8 cellular contexts compared by ENCODE assay signal in the genomic region with DNA sequence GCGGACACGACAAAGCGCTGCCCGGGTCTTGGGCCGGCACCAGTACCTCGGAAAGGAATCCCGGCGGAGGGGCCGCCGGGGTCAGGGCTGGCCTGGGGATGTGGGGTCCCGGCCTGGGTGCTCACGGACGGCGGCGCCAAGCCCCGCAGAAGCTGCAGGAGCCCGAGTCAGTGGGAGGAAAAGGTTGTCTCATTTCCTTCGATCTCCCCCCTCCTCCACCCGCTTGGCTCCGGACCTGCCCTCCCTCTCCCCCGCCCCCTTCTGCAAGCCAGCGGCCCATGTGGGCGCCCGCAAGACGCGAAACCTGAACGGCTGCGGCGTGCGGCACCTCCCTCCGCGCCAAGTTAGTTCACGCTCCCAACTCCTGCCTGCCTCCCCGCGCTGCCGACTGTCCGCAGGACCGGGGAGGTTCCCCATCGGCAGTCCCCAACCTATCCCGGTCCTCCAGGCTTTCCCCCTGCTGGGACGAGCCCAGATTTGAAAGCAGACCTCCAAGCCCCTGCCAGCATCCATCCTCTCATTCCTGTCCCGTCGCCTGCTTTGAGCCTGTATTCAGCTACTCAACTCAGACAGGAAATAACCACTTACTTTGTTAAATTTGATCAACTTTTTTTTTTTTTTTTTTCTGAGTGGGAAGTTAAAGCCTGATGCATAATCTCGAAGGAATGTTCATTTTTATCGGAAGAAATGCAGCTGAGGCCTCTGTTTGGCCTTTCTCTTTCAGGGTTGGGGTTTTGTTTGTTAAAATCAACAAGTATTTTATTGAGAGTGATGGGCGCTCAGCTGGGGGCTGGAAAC. TPM values are rescaled to one million over a fixed set of nuclear protein-coding genes. Genes with fewer than 3 reads are reported as not detected.
DNase-seq lines count a peak whose midpoint lies in the region; ATAC-seq, FAIRE-seq and TF ChIP-seq lines count a peak whose summit lies in the region.

A gene with protein sequence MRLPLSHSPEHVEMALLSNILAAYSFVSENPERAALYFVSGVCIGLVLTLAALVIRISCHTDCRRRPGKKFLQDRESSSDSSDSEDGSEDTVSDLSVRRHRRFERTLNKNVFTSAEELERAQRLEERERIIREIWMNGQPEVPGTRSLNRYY (minus strand): TSS at position 172 of the 798 bp plus-strand sequence. CDS start 42,799 bp downstream, outside the sequence.

- no peaks in the 10 kb centered on the region for H3K9me3 Mint-ChIP-seq in CD4-positive, alpha-beta memory T cell

- no peaks in the 10 kb centered on the region for H3K9me2 ChIP-seq in PC-9 (ENCODE audit: insufficient read depth)

- peak in 1 of 2 experiments; percentile 85; a peak in 3 of 4 replicates for TF ChIP-seq POLR2A in HepG2 (IDR thresholded peaks at IDR 0.05; ENCODE audit: insufficient read depth in 1 of 2, low read depth in 2 of 2, low read length in 2 of 2)

- H4K20me1 ChIP-seq in PC-9 (ENCODE audit: insufficient read depth): no peaks in the 10 kb centered on the region
- peaks cover 17% of the 10 kb centered on the region for H4K20me1 ChIP-seq in HepG2 (ENCODE audit: insufficient read depth, low read length)

- H3K4me1 ChIP-seq in CD4-positive, alpha-beta memory T cell (ENCODE audit: insufficient read depth, low read length): no peaks in the 10 kb centered on the region
- peaks cover 28% of the 10 kb centered on the region for H3K4me1 ChIP-seq in PC-9 (replicated peaks; ENCODE audit: insufficient read depth)
- peaks cover 83% of the 10 kb centered on the region for H3K4me1 ChIP-seq in HepG2 (ENCODE audit: insufficient read depth, low read length)
- peaks cover 0 to 15% of the 10 kb centered on the region in 2 donors for H3K4me1 ChIP-seq in thoracic aorta (ENCODE audit: control insufficient read depth in 1 of 2, low read depth in 2 of 2)

- peak; percentile 33 for TF ChIP-seq RAD21 in HepG2 (CRISPR knock-in tag; IDR thresholded peaks at IDR 0.05)

- H3K4me1 Mint-ChIP-seq in CD4-positive, alpha-beta memory T cell: peaks cover 9 to 13% (median 11%) of the 10 kb centered on the region in 4 donors

- H3K27ac Mint-ChIP-seq in CD4-positive, alpha-beta memory T cell: no peak within 1 kb of the TSS

- H3K9ac ChIP-seq in HepG2 (ENCODE audit: insufficient read depth, low read depth, low read length): peak within 1 kb of the TSS; percentile 87

- H3K4me3 ChIP-seq in CD4-positive, alpha-beta memory T cell (ENCODE audit: low read length in 2 of 2): no peak within 1 kb of the TSS
- peak within 1 kb of the TSS; percentile 74 for H3K4me3 ChIP-seq in PC-9
- H3K4me3 ChIP-seq in HepG2 (replicated peaks in 1 of 3; ENCODE audit: insufficient read depth in 1 of 3, low read depth in 2 of 3, low read length in 3 of 3): peak within 1 kb of the TSS; percentile 84 to 93 (median 91)
- peak within 1 kb of the TSS; percentile 69 for H3K4me3 ChIP-seq in thoracic aorta

- no peak for TF ChIP-seq CTCF in PC-9 (conservative IDR thresholded peaks at IDR 0.05)
- no peak; the same call in 1 of the 2 replicates for TF ChIP-seq CTCF in HepG2 (CRISPR knock-in tag; IDR thresholded peaks at IDR 0.05)
- TF ChIP-seq CTCF in thoracic aorta (IDR thresholded peaks at IDR 0.05): no peak

- FAIRE-seq in HepG2 (lab: Jason Lieb, UNC): no peak

- intact Hi-C loops in CD4-positive, alpha-beta memory T cell (cut with micrococcal nuclease): no loop called here
- intact Hi-C loops in PC-9 (cut with micrococcal nuclease; ENCODE audit: unreplicated experiment) (loop anchor here (1.0 to 5.0 kb wide), 4 partner anchors 32 to 94 kb away; no protein-coding TSS in a partner anchor), HepG2 (cut with micrococcal nuclease; ENCODE audit: unreplicated experiment) (loop anchor here (1.0 to 5.0 kb wide), 3 partner anchors 38 to 79 kb away; no protein-coding TSS in a partner anchor)

- H3K4me2 ChIP-seq in PC-9 (peak within 1 kb of the TSS; percentile 98), HepG2 (ENCODE audit: low read depth, low read length) (peak within 1 kb of the TSS; percentile 96)

- CTCF ChIA-PET in CD4-positive, alpha-beta memory T cell (lab: Charles Lee; ENCODE audit: partially characterized antibody): interaction anchor here (2.5 kb wide), 1 partner anchor 48 kb away, joined by 8 read pairs; no protein-coding TSS in a partner anchor
- CTCF ChIA-PET in PC-9 (lab: Charles Lee) (interaction anchor here (0.6 to 3.3 kb wide), 4 partner anchors 12 to 93 kb away, joined by 3 to 19 read pairs (median 8); no protein-coding TSS in a partner anchor), HepG2 (lab: Yijun Ruan, JAX; ENCODE audit: low intra/inter-chr PET ratio, low total read pairs) (interaction anchor here (1.6 to 3.1 kb wide), 2 partner anchors 48 to 96 kb away, joined by 4 to 18 read pairs; no protein-coding TSS in a partner anchor)

- TSS peak; percentile 79 for BruUV-seq in PC-9 (replicated peaks; lab: Mats Ljungman, UMichigan)
- BruUV-seq in HepG2 (replicated peaks; lab: Mats Ljungman, UMichigan): no TSS peak

- H3F3A ChIP-seq in PC-9 (ENCODE audit: insufficient read depth, low read depth): 0 out of 2 replicates have a peak, but pooled peaks cover 12% of the 10 kb centered on the region

- POLR2A ChIA-PET in CD4-positive, alpha-beta memory T cell (lab: Charles Lee; ENCODE audit: partially characterized antibody): no interaction called here
- POLR2A ChIA-PET in PC-9 (lab: Charles Lee; ENCODE audit: unreplicated experiment): no interaction called here
- POLR2A ChIA-PET in HepG2 (lab: Yijun Ruan, JAX): interaction anchor here (0.9 to 8.0 kb wide), 16 partner anchors 11 to 95 kb away, joined by 3 to 126 read pairs (median 6); partner anchors contain the start of gene MRPL19

- no peaks in the 10 kb centered on the region for H3K36me3 ChIP-seq in CD4-positive, alpha-beta memory T cell (ENCODE audit: insufficient read depth, low read length)
- H3K36me3 ChIP-seq in PC-9 (ENCODE audit: low read depth) (no peaks in the 10 kb centered on the region), HepG2 (replicated peaks in 1 of 2; ENCODE audit: control insufficient read depth in 1 of 2, insufficient read depth in 2 of 2, low read length in 2 of 2) (peaks cover 2 to 6% of the 10 kb centered on the region in 2 experiments), thoracic aorta (no peaks in the 10 kb centered on the region)

- TF ChIP-seq EP300 in HepG2 (IDR thresholded peaks at IDR 0.05; ENCODE audit: low read depth in 2 of 2, low read length in 2 of 2) (no peak; a peak in 1 of 4 replicates), HepG2 (CRISPR knock-in tag; IDR thresholded peaks at IDR 0.05; ENCODE audit: borderline replicate concordance) (no peak; the same call in 1 of the 2 replicates)

- H3K79me2 ChIP-seq in PC-9 (ENCODE audit: low read depth) (no peaks in the 10 kb centered on the region; the same call in 1 of the 2 replicates), HepG2 (ENCODE audit: insufficient read depth, low read length) (peaks cover 63% of the 10 kb centered on the region)

- 3% methylated on average over 16 of the region's 46 CpGs for WGBS in HepG2 (ENCODE audit: low lambda C conversion rate)

- H3K9me3 ChIP-seq in CD4-positive, alpha-beta memory T cell (ENCODE audit: control insufficient read depth in 1 of 2, low read length in 2 of 2): no peaks in the 10 kb centered on the region
- H3K9me3 ChIP-seq in PC-9 (ENCODE audit: insufficient read depth, low read depth) (no peaks in the 10 kb centered on the region), HepG2 (ENCODE audit: low read length) (no peaks in the 10 kb centered on the region), thoracic aorta (no peaks in the 10 kb centered on the region)

- in situ Hi-C loops in HepG2 (cut with HindIII; ENCODE audit: extremely low pct_ligation_motif_present, low pct_unique_long_range_greater_than_20kb): no loop called here

- H3K36me3 Mint-ChIP-seq in CD4-positive, alpha-beta memory T cell: no peaks in the 10 kb centered on the region

- no peaks in the 10 kb centered on the region for H3K27me3 ChIP-seq in CD4-positive, alpha-beta memory T cell (ENCODE audit: insufficient read depth, low read length)
- H3K27me3 ChIP-seq in PC-9 (ENCODE audit: insufficient read depth, low read depth) (no peaks in the 10 kb centered on the region), HepG2 (ENCODE audit: control insufficient read depth in 1 of 2, insufficient read depth in 2 of 2, low read length in 2 of 2) (no peaks in the 10 kb centered on the region; a peak in 1 of 5 replicates), thoracic aorta (replicated peaks; ENCODE audit: insufficient read depth) (no peaks in the 10 kb centered on the region)

- peak within 1 kb of the TSS; percentile 1 to 82 (median 61) for H3K4me3 Mint-ChIP-seq in CD4-positive, alpha-beta memory T cell

- peaks cover 27 to 44% of the 10 kb centered on the region in 2 donors for H3K27me3 Mint-ChIP-seq in CD4-positive, alpha-beta memory T cell

- ATAC-seq in GM21528 (IDR thresholded peaks at IDR 0.05; ENCODE audit: low FRiP score, unreplicated experiment) (peak; percentile 41), HepG2 (peak; percentile 82), thoracic aorta (ENCODE audit: insufficient number of reproducible peaks, low FRiP score, low read depth) (no peak), HG02588 (IDR thresholded peaks at IDR 0.05; ENCODE audit: unreplicated experiment) (no peak)

- H3K27ac ChIP-seq in CD4-positive, alpha-beta memory T cell (ENCODE audit: low read depth, low read length): no peak within 1 kb of the TSS
- peak within 1 kb of the TSS; percentile 42 for H3K27ac ChIP-seq in PC-9
- H3K27ac ChIP-seq in HepG2 (ENCODE audit: extremely low read length, insufficient read depth, low read length): peak within 1 kb of the TSS; percentile 78
- no peak within 1 kb of the TSS for H3K27ac ChIP-seq in thoracic aorta

- H2AFZ ChIP-seq in PC-9 (peak within 1 kb of the TSS; percentile 90), HepG2 (ENCODE audit: low read length) (no peak within 1 kb of the TSS)

- DNase-seq in CD4-positive, alpha-beta memory T cell: no peak
- DNase-seq in PC-9: peak; percentile 61 to 68
- peak; percentile 89 for DNase-seq in dermis blood vessel endothelial cell
- DNase-seq in HepG2 (ENCODE audit: low spot score): peak; percentile 73
- no peak for DNase-seq in thoracic aorta (ENCODE audit: low spot score)
- no peak for DNase-seq in HUDEP-2 (lab: John Stamatoyannopoulos, UW; ENCODE audit: unreplicated experiment in 76 of 76)

RNA-seq across cellular contexts. Expression of the gene that starts here (rescaled TPM):
- not detected for total RNA-seq in CD4-positive, alpha-beta memory T cell
- not detected for polyA plus RNA-seq in CD4-positive, alpha-beta memory T cell
- total RNA-seq in PC-9 (2021): 10.8 and 18.2 TPM in 2 replicates
- total RNA-seq in dermis blood vessel endothelial cell: 66.7 and 90.5 TPM in 2 replicates
- total RNA-seq in HepG2 (2016; rRNA removed; fragmentation: Illumina TruSeq; extraction: Trizol): 55.9 and 57.8 TPM in 2 replicates
- total RNA-seq in HepG2 (2016; cell fraction: cytosol; rRNA removed; fragmentation: Illumina TruSeq; extraction: Trizol; ENCODE audit: low read depth): 25.1 and 29.0 TPM in 2 replicates
- 52.7 and 57.5 TPM in 2 replicates for total RNA-seq in HepG2 (2016; cell fraction: insoluble cytoplasmic fraction; rRNA removed; fragmentation: Illumina TruSeq; extraction: Trizol)
- total RNA-seq in HepG2 (2016; cell fraction: membrane; rRNA removed; fragmentation: Illumina TruSeq; extraction: Trizol): 48.2 and 58.4 TPM in 2 replicates
- total RNA-seq in HepG2 (2016; cell fraction: nucleus; rRNA removed; fragmentation: Illumina TruSeq; extraction: Trizol): 46.1 and 58.2 TPM in 2 replicates
- polyA plus RNA-seq in HepG2 (2011; rRNA removed): 57.5 and 65.4 TPM in 2 replicates
- polyA plus RNA-seq in HepG2 (2011; cell fraction: cytosol; rRNA removed): 53.6 and 68.8 TPM in 2 replicates
- 77.6 and 80.4 TPM in 2 replicates for polyA plus RNA-seq in HepG2 (2011; cell fraction: nucleus; rRNA removed)
- 44.8 and 48.8 TPM in 2 replicates for polyA plus RNA-seq in HepG2 (2012)
- polyA plus RNA-seq in HepG2 (2016; cell fraction: cytosol; fragmentation: Illumina TruSeq; extraction: Trizol; ENCODE audit: low read depth): 23.6 and 36.8 TPM in 2 replicates
- polyA plus RNA-seq in HepG2 (2016; cell fraction: insoluble cytoplasmic fraction; fragmentation: Illumina TruSeq; extraction: Trizol; ENCODE audit: low read depth): 46.2 and 49.2 TPM in 2 replicates
- polyA plus RNA-seq in HepG2 (2016; cell fraction: membrane; fragmentation: Illumina TruSeq; extraction: Trizol; ENCODE audit: low read depth): 37.8 and 44.2 TPM in 2 replicates
- 60.9 and 62.0 TPM in 2 replicates for polyA plus RNA-seq in HepG2 (2016; cell fraction: nucleus; fragmentation: Illumina TruSeq; extraction: Trizol; ENCODE audit: insufficient read depth, low read depth)
- polyA minus RNA-seq in HepG2 (2011; rRNA and poly(A)+ RNA removed; ENCODE audit: low replicate concordance): 186 TPM in 1 of 2 replicates, not detected in the other
- polyA minus RNA-seq in HepG2 (2011; cell fraction: cytosol; rRNA and poly(A)+ RNA removed): 51.4 TPM in 2 replicates
- polyA minus RNA-seq in HepG2 (2011; cell fraction: nucleus; rRNA and poly(A)+ RNA removed): 70.1 and 71.3 TPM in 2 replicates
- total RNA-seq in thoracic aorta: 1 to 10 TPM in 1 of 2 donors, not detected in 1; 1.1 TPM

Comparison
In these comparisons a context has a peak if more than half of its experiments do, and no peak if none do; other contexts are left out.
1. RNA of the gene that starts here (polyA plus RNA-seq): 23.6 to 80.4 TPM in HepG2; not detected in CD4-positive, alpha-beta memory T cell; every median in the first group is over 10 times any median in the second.
2. DNase-seq: peak in PC-9 (2 of 2), dermis blood vessel endothelial cell (single experiment) and HepG2 (single experiment); none in CD4-positive, alpha-beta memory T cell (0 of 5), thoracic aorta (single experiment) and HUDEP-2 (0 of 76).
3. H3K27ac ChIP-seq: peak in PC-9 (single experiment) and HepG2 (single experiment); none in CD4-positive, alpha-beta memory T cell (single experiment) and thoracic aorta (0 of 2).
4. H3K4me3 ChIP-seq: peak in PC-9 (single experiment), HepG2 (3 of 3) and thoracic aorta (single experiment); none in CD4-positive, alpha-beta memory T cell (0 of 2).
5. ATAC-seq: peak in GM21528 (single experiment) and HepG2 (single experiment); none in thoracic aorta (single experiment) and HG02588 (single experiment).